10 cellular contexts compared by ENCODE assay signal in genomic region chrX:13759152-13759718, GRCh38. TPM values are rescaled to one million over a fixed set of nuclear protein-coding genes. Genes with fewer than 3 reads are reported as not detected.
A peak's percentile ranks its signal among the peaks of the same experiment; 100 is the strongest.
DNase-seq lines count a peak whose midpoint lies in the region; ATAC-seq, FAIRE-seq and TF ChIP-seq lines count a peak whose summit lies in the region.
"Had no signal": no experiment of that assay in that cellular context is flagged by ENCODE, and none has a peak within 500 bp of the region (broad histone marks: within the 10 kb centered on the region; RNA-seq: fewer than 3 reads in every experiment).

No MANE protein-coding gene starts in this region.

- no peak for DNase-seq in heart left ventricle
- no peak for DNase-seq in small intestine
- no peak for DNase-seq in SK-N-SH
- no peak for DNase-seq in cardiac septum (ENCODE audit: low spot score)
- DNase-seq: CD4-positive, CD25-positive, alpha-beta regulatory T cell had no signal

- H3K4me2 ChIP-seq in DOHH2 (ENCODE audit: low read length), result peak overlapping the region; percentile 65
- H3K4me2 ChIP-seq in OCI-LY3 (ENCODE audit: low read length), result peak overlapping the region; percentile 70
- H3K4me2 ChIP-seq in SK-N-SH, result no peak overlapping the region

- H3K79me2 ChIP-seq in DOHH2 (ENCODE audit: control insufficient read depth, low read length) (no peaks in the 10 kb centered on the region; the same call in 1 of the 2 replicates), OCI-LY3 (ENCODE audit: low read length) (peaks cover 6% of the 10 kb centered on the region), SK-N-SH (ENCODE audit: insufficient read depth) (no peaks in the 10 kb centered on the region)

- peaks cover 45% of the 10 kb centered on the region for H3K4me1 ChIP-seq in DOHH2 (ENCODE audit: control insufficient read depth, low read length)
- peaks cover 86% of the 10 kb centered on the region for H3K4me1 ChIP-seq in OCI-LY3 (ENCODE audit: low read length)
- peaks cover 0 to 20% (median 0%) of the 10 kb centered on the region in 12 donors for H3K4me1 ChIP-seq in heart left ventricle
- no peaks in the 10 kb centered on the region for H3K4me1 ChIP-seq in small intestine (ENCODE audit: control insufficient read depth in 2 of 2, insufficient read depth in 1 of 2, low read depth in 1 of 2, low read length in 1 of 2)
- peaks cover 0 to 2% of the 10 kb centered on the region in 2 experiments; a peak in 1 of 4 replicates for H3K4me1 ChIP-seq in SK-N-SH (ENCODE audit: control insufficient read depth in 1 of 2, insufficient read depth in 2 of 2, low read depth in 1 of 2, low read length in 1 of 2)

- WGBS in heart left ventricle, 4 donors, result 80 to 89% (median 85%) methylated on average over 8 of the region's 8 CpGs
- WGBS in small intestine, 3 donors, result 76 to 81% (median 80%) methylated on average over 8 of the region's 8 CpGs
- WGBS in SK-N-SH (ENCODE audit: low lambda C conversion rate), result 93% methylated on average over 8 of the region's 8 CpGs

- H4K20me1 ChIP-seq in DOHH2 (ENCODE audit: control insufficient read depth, insufficient read depth, low read depth, low read length), result no peaks in the 10 kb centered on the region
- no peaks in the 10 kb centered on the region for H4K20me1 ChIP-seq in OCI-LY3 (ENCODE audit: insufficient read depth, low read length)
- H4K20me1 ChIP-seq in SK-N-SH (ENCODE audit: insufficient read depth), result no peaks in the 10 kb centered on the region

- H3K36me3 ChIP-seq in DOHH2 (ENCODE audit: control insufficient read depth, low read length), result peaks cover 85% of the 10 kb centered on the region
- H3K36me3 ChIP-seq in OCI-LY3 (replicated peaks; ENCODE audit: low read depth, low read length), result peaks cover 48% of the 10 kb centered on the region
- peaks cover 0 to 86% (median 34%) of the 10 kb centered on the region in 9 donors for H3K36me3 ChIP-seq in heart left ventricle
- H3K36me3 ChIP-seq in small intestine (ENCODE audit: control insufficient read depth in 2 of 2, insufficient read depth in 2 of 2, low read length in 2 of 2), result peaks cover 5 to 30% of the 10 kb centered on the region in 2 donors
- peaks cover 62 to 85% of the 10 kb centered on the region in 2 experiments for H3K36me3 ChIP-seq in SK-N-SH (replicated peaks in 1 of 2; ENCODE audit: control insufficient read depth in 1 of 2, insufficient read depth in 2 of 2, low read length in 1 of 2)

- H3K27me3 ChIP-seq in DOHH2 (ENCODE audit: control insufficient read depth, low read length), result no peaks in the 10 kb centered on the region
- H3K27me3 ChIP-seq in OCI-LY3 (ENCODE audit: low read depth, low read length), result no peaks in the 10 kb centered on the region
- peaks cover 0 to 9% (median 0%) of the 10 kb centered on the region in 9 donors for H3K27me3 ChIP-seq in heart left ventricle
- no peaks in the 10 kb centered on the region for H3K27me3 ChIP-seq in small intestine (ENCODE audit: control insufficient read depth in 2 of 2, insufficient read depth in 2 of 2, low read length in 2 of 2)
- no peaks in the 10 kb centered on the region for H3K27me3 ChIP-seq in SK-N-SH (ENCODE audit: insufficient read depth)

- FAIRE-seq in small intestine (lab: Jason Lieb, UNC), result no peak
- FAIRE-seq: islet of Langerhans had no signal

- POLR2A ChIA-PET in SK-N-SH (lab: Yijun Ruan, JAX), result no interaction called here

- H3K27ac ChIP-seq in DOHH2 (ENCODE audit: low read depth, low read length) (peak overlapping the region; percentile 85), OCI-LY3 (ENCODE audit: low read length) (peak overlapping the region; percentile 98), heart left ventricle (no peak overlapping the region), small intestine (ENCODE audit: low read depth in 1 of 2, low read length in 1 of 2) (no peak overlapping the region), SK-N-SH (ENCODE audit: low read depth in 2 of 2, low read length in 1 of 2) (no peak overlapping the region)

- TF ChIP-seq CTCF in DOHH2 (IDR thresholded peaks at IDR 0.05; ENCODE audit: low read depth, low read length, poor library complexity, severe bottlenecking) (no peak), OCI-LY3 (IDR thresholded peaks at IDR 0.05; ENCODE audit: low read depth, low read length) (no peak), heart left ventricle (IDR thresholded peaks at IDR 0.05) (no peak), SK-N-SH (IDR thresholded peaks at IDR 0.05) (no peak)

- peak overlapping the region; percentile 52; the same call in 1 of the 2 replicates for H3K9ac ChIP-seq in OCI-LY3 (ENCODE audit: low read length)
- H3K9ac ChIP-seq in SK-N-SH, result no peak overlapping the region

- TF ChIP-seq POLR2A in heart left ventricle (IDR thresholded peaks at IDR 0.05), result no peak

- no peak for TF ChIP-seq EP300 in SK-N-SH (IDR thresholded peaks at IDR 0.05; ENCODE audit: borderline replicate concordance in 1 of 2, low read depth in 1 of 2, low read length in 1 of 2)

- TF ChIP-seq RAD21 in SK-N-SH (IDR thresholded peaks at IDR 0.05; ENCODE audit: low read length), result no peak

- H3F3A ChIP-seq in DOHH2 (ENCODE audit: control insufficient read depth, insufficient read depth), result peaks cover 20% of the 10 kb centered on the region
- H3F3A ChIP-seq in SK-N-SH (replicated peaks; ENCODE audit: insufficient read depth), result peaks cover 3% of the 10 kb centered on the region

- peak overlapping the region; percentile 55 for H3K4me3 ChIP-seq in DOHH2 (ENCODE audit: low read length)
- H3K4me3 ChIP-seq in OCI-LY3 (ENCODE audit: low read length), result peak overlapping the region; percentile 35
- no peak overlapping the region for H3K4me3 ChIP-seq in heart left ventricle
- no peak overlapping the region for H3K4me3 ChIP-seq in small intestine (ENCODE audit: low read depth in 1 of 2, low read length in 2 of 2)
- no peak overlapping the region for H3K4me3 ChIP-seq in SK-N-SH (ENCODE audit: low read depth in 2 of 2, low read length in 1 of 2)

- intact Hi-C loops in heart left ventricle (cut with DNase I), result loop anchor here in 2 of 10 donors (10.0 kb wide), 2 partner anchors 46 to 254 kb away; no protein-coding TSS in a partner anchor
- intact Hi-C loops in cardiac septum (cut with DNase I), result no loop called here

- H3K9me3 ChIP-seq in DOHH2 (ENCODE audit: control insufficient read depth, insufficient read depth, low read length) (no peaks in the 10 kb centered on the region), OCI-LY3 (ENCODE audit: insufficient read depth, low read length) (no peaks in the 10 kb centered on the region), heart left ventricle (no peaks in the 10 kb centered on the region), small intestine (ENCODE audit: control insufficient read depth, low read depth) (no peaks in the 10 kb centered on the region), SK-N-SH (no peaks in the 10 kb centered on the region)

- peak; percentile 69 for ATAC-seq in GM19452 (IDR thresholded peaks at IDR 0.05; ENCODE audit: unreplicated experiment)
- ATAC-seq in HG03066 (IDR thresholded peaks at IDR 0.05; ENCODE audit: low read depth, unreplicated experiment), result peak; percentile 69
- ATAC-seq in heart left ventricle, result no peak

- H2AFZ ChIP-seq in OCI-LY3 (ENCODE audit: low read depth, low read length), result no peak overlapping the region
- no peak overlapping the region for H2AFZ ChIP-seq in SK-N-SH (ENCODE audit: low read depth)

- H3K9me2 ChIP-seq in DOHH2 (replicated peaks; ENCODE audit: control insufficient read depth, low read length), result no peaks in the 10 kb centered on the region
- H3K9me2 ChIP-seq in SK-N-SH, result no peaks in the 10 kb centered on the region

- CTCF ChIA-PET in SK-N-SH (lab: Yijun Ruan, JAX), result no interaction called here

TF ChIP-seq in SK-N-SH, 30 proteins besides CTCF, POLR2A, EP300 and RAD21 (continues in another document):
- TF ChIP-seq CHD2 (IDR thresholded peaks at IDR 0.05; ENCODE audit: low read length, partially characterized antibody) (no peak), JUND (IDR thresholded peaks at IDR 0.05) (no peak), USF1 (IDR thresholded peaks at IDR 0.05; ENCODE audit: borderline replicate concordance, low read depth) (no peak), GABPA (IDR thresholded peaks at IDR 0.05; ENCODE audit: low read depth) (no peak), TEAD4 (IDR thresholded peaks at IDR 0.05; ENCODE audit: borderline replicate concordance, insufficient read depth) (no peak), FOXJ3 (CRISPR knock-in tag; IDR thresholded peaks at IDR 0.05) (no peak)
- TF ChIP-seq, protein P1, sequence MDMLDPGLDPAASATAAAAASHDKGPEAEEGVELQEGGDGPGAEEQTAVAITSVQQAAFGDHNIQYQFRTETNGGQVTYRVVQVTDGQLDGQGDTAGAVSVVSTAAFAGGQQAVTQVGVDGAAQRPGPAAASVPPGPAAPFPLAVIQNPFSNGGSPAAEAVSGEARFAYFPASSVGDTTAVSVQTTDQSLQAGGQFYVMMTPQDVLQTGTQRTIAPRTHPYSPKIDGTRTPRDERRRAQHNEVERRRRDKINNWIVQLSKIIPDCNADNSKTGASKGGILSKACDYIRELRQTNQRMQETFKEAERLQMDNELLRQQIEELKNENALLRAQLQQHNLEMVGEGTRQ (IDR thresholded peaks at IDR 0.05; ENCODE audit: borderline replicate concordance, low read depth, low read length), result no peak

RNA-seq across cellular contexts. Expression of gene OFD1, which starts 24.7 kb away (rescaled TPM):
- total RNA-seq in heart left ventricle, result 10 to 100 TPM in 4 of 9 donors, 1 to 10 TPM in 5; 5.6 to 12.9 (median 8.9) TPM
- 10 to 100 TPM in 1 of 2 donors, 1 to 10 TPM in 1; 7.2 to 15.8 TPM for polyA plus RNA-seq in heart left ventricle
- 10 to 100 TPM; 18.3 to 71.3 (median 70.0) TPM for polyA plus RNA-seq in small intestine
- polyA plus RNA-seq in SK-N-SH (2012; rRNA removed), result 13.4 and 16.5 TPM in 2 replicates
- polyA plus RNA-seq in SK-N-SH (2012; cell fraction: cytosol; rRNA removed), result 8.3 and 9.3 TPM in 2 replicates
- 71.4 and 113 TPM in 2 replicates for polyA plus RNA-seq in SK-N-SH (2012; cell fraction: nucleus; rRNA removed)
- total RNA-seq in cardiac septum, result 12.8 TPM

RNA-seq across cellular contexts. Expression of gene TRAPPC2, which starts 24.8 kb away (rescaled TPM):
- 10 to 100 TPM in 1 of 9 donors, 1 to 10 TPM in 8; 4.4 to 11.1 (median 5.3) TPM for total RNA-seq in heart left ventricle
- polyA plus RNA-seq in heart left ventricle, result 1 to 10 TPM; 3.5 to 4.6 TPM
- 1 to 10 TPM; 6.4 to 7.8 (median 7.6) TPM for polyA plus RNA-seq in small intestine
- polyA plus RNA-seq in SK-N-SH (2012; rRNA removed), result 10.4 and 12.5 TPM in 2 replicates
- 11.0 and 12.0 TPM in 2 replicates for polyA plus RNA-seq in SK-N-SH (2012; cell fraction: cytosol; rRNA removed)
- polyA plus RNA-seq in SK-N-SH (2012; cell fraction: nucleus; rRNA removed), result 14.3 and 22.0 TPM in 2 replicates
- total RNA-seq in cardiac septum, result 9.9 TPM

RNA-seq across cellular contexts. Expression of gene GPM6B, which starts 57.7 kb away (rescaled TPM):
- total RNA-seq in heart left ventricle (10 to 100 TPM in 1 of 9 donors, 1 to 10 TPM in 8; 2.1 to 13.7 (median 3.8) TPM), cardiac septum (2.0 TPM)
- polyA plus RNA-seq in heart left ventricle (1 to 10 TPM; 2.0 to 4.8 TPM), small intestine (1 to 10 TPM in 2 of 3 donors, under 1 TPM in 1; 0.54 to 4.2 (median 1.6) TPM), SK-N-SH (2012; rRNA removed) (0.71 and 1.2 TPM in 2 replicates)
- polyA plus RNA-seq in SK-N-SH (2012; cell fraction: cytosol; rRNA removed), result 0.73 and 2.3 TPM in 2 replicates
- polyA plus RNA-seq in SK-N-SH (2012; cell fraction: nucleus; rRNA removed), result 0.16 and 0.68 TPM in 2 replicates
- total RNA-seq: CD4-positive, CD25-positive, alpha-beta regulatory T cell had no signal

Comparison
In these comparisons a context has a peak if more than half of its experiments do, and no peak if none do; other contexts are left out.
1. H3K27ac ChIP-seq: peak in DOHH2 (single experiment) and OCI-LY3 (single experiment); none in heart left ventricle (0 of 12), small intestine (0 of 2) and SK-N-SH (0 of 2).
2. H3K4me3 ChIP-seq: peak in DOHH2 (single experiment) and OCI-LY3 (single experiment); none in heart left ventricle (0 of 12), small intestine (0 of 2) and SK-N-SH (0 of 2).
3. ATAC-seq: peak in GM19452 (single experiment) and HG03066 (single experiment); none in heart left ventricle (0 of 4).